ENCODE assay signal across 8 cellular contexts in genomic region chr16:83878838-83879237, GRCh38. TPM values are rescaled to one million over a fixed set of nuclear protein-coding genes. Genes with fewer than 3 reads are reported as not detected.
DNase-seq lines count a peak whose midpoint lies in the region; ATAC-seq, FAIRE-seq and TF ChIP-seq lines count a peak whose summit lies in the region.

No MANE protein-coding gene starts in this region.

- H2BK120ac ChIP-seq in H1 (replicated peaks; ENCODE audit: low read depth, low read length): no peak overlapping the region

- TF ChIP-seq POLR2A in H1 (IDR thresholded peaks at IDR 0.05; ENCODE audit: control extremely low read depth in 1 of 2, low read depth in 2 of 2, low read length in 2 of 2): no peak
- no peak for TF ChIP-seq POLR2A in GM12892 (IDR thresholded peaks at IDR 0.05; ENCODE audit: low read depth, low read length)

- H3K27ac ChIP-seq in H1 (ENCODE audit: low read depth, low read length): no peak overlapping the region

- H2AK5ac ChIP-seq in H1 (ENCODE audit: low read depth, low read length): no peak overlapping the region

- H3K23ac ChIP-seq in H1 (ENCODE audit: insufficient read length): no peak overlapping the region

- H2AFZ ChIP-seq in H1 (ENCODE audit: low read length): no peak overlapping the region

- POLR2A ChIA-PET in H1 (lab: Charles Lee; ENCODE audit: partially characterized antibody): no interaction called here

- ATAC-seq in omental fat pad (ENCODE audit: low FRiP score) (no peak), HG03469 (IDR thresholded peaks at IDR 0.05; ENCODE audit: unreplicated experiment) (no peak)

- no peak overlapping the region for H2BK5ac ChIP-seq in H1 (ENCODE audit: low read depth, low read length)

- no peaks in the 10 kb centered on the region for H3K79me2 ChIP-seq in H1 (ENCODE audit: control insufficient read depth in 1 of 2, insufficient read depth in 2 of 2, low read length in 2 of 2)

- TF ChIP-seq RAD21 in H1 (IDR thresholded peaks at IDR 0.05 in 1 of 2, conservative IDR thresholded peaks at IDR 0.05 in 1 of 2; ENCODE audit: low read depth in 2 of 2, low read length in 2 of 2): peak; percentile 89 to 90

- H4K5ac ChIP-seq in H1 (ENCODE audit: insufficient read length, low read depth, low read length): peak overlapping the region; percentile 38

- H3K56ac ChIP-seq in H1 (replicated peaks; ENCODE audit: insufficient read length, low read depth, low read length): no peak overlapping the region

- WGBS in H1 (ENCODE audit: extremely low coverage in 1 of 2, insufficient coverage in 1 of 2, insufficient read length in 1 of 2, insufficient replicate concordance in 2 of 2, low coverage in 1 of 2, low lambda C conversion rate in 2 of 2, missing lambda C conversion rate in 1 of 2), 2 experiments: 57% methylated on average over 6 of the region's 6 CpGs; no CpG with 5 or more reads in 1 of the 2 experiments

- H2BK15ac ChIP-seq in H1 (ENCODE audit: low read length): no peak overlapping the region

- H3K4me3 ChIP-seq in H1 (ENCODE audit: extremely low read depth in 1 of 4, insufficient read depth in 2 of 4, low read depth in 3 of 4, low read length in 4 of 4): no peak overlapping the region

- H3K27me3 ChIP-seq in H1 (replicated peaks in 1 of 4; ENCODE audit: control insufficient read depth in 3 of 4, extremely low read depth in 1 of 4, insufficient read depth in 3 of 4, low read length in 3 of 4): no peaks in the 10 kb centered on the region

- peaks cover 0 to 3% (median 0%) of the 10 kb centered on the region in 4 experiments; a peak in 1 of 7 replicates for H3K4me1 ChIP-seq in H1 (replicated peaks in 1 of 4; ENCODE audit: control insufficient read depth in 3 of 4, insufficient read depth in 4 of 4, low read length in 3 of 4)

- no peak overlapping the region for H2BK12ac ChIP-seq in H1 (ENCODE audit: low read depth, low read length)

- H4K91ac ChIP-seq in H1 (replicated peaks; ENCODE audit: insufficient read length, low read length): no peak overlapping the region

- peak in 2 of 3 experiments; percentile 46 to 65; a peak in 2 of 4 replicates for TF ChIP-seq CTCF in H1 (IDR thresholded peaks at IDR 0.05; ENCODE audit: control extremely low read depth in 1 of 3, insufficient read depth in 1 of 3, low read depth in 1 of 3, low read length in 3 of 3)
- TF ChIP-seq CTCF in omental fat pad (IDR thresholded peaks at IDR 0.05): no peak

- H3K36me3 ChIP-seq in H1 (ENCODE audit: control insufficient read depth in 2 of 4, insufficient read depth in 4 of 4, low read length in 3 of 4): no peaks in the 10 kb centered on the region

- H3K4ac ChIP-seq in H1 (replicated peaks; ENCODE audit: insufficient read length, low read depth, low read length): no peak overlapping the region

- H4K8ac ChIP-seq in H1 (ENCODE audit: extremely low read depth, insufficient read depth, low read length): no peak overlapping the region

- H3K79me1 ChIP-seq in H1 (ENCODE audit: low read depth, low read length): no peaks in the 10 kb centered on the region

- H4K20me1 ChIP-seq in H1 (replicated peaks in 1 of 2; ENCODE audit: control insufficient read depth in 1 of 2, insufficient read depth in 2 of 2, low read length in 2 of 2): no peaks in the 10 kb centered on the region

- H3K4me2 ChIP-seq in H1 (ENCODE audit: insufficient read depth in 1 of 2, low read depth in 2 of 2, low read length in 2 of 2): no peak overlapping the region

- peak; percentile 78 for DNase-seq in ELR (ENCODE audit: low read depth)
- peak; percentile 47 for DNase-seq in NCI-H2227 (lab: John Stamatoyannopoulos, UW; ENCODE audit: unreplicated experiment)
- DNase-seq in H1 (ENCODE audit: low read depth in 1 of 2, low spot score in 2 of 2): no peak
- DNase-seq in pons (ENCODE audit: low spot score): peak; percentile 69
- DNase-seq in omental fat pad (ENCODE audit: low spot score): no peak
- no peak for DNase-seq in GM12892 (ENCODE audit: insufficient read length)
- no peak for DNase-seq in activated CD4-positive, alpha-beta T cell treated with anti-CD3 and anti-CD28 coated beads for 4 hours

- H3K23me2 ChIP-seq in H1 (ENCODE audit: low read depth, low read length): no peaks in the 10 kb centered on the region

- TF ChIP-seq EP300 in H1 (IDR thresholded peaks at IDR 0.05; ENCODE audit: borderline replicate concordance in 1 of 2, low read depth in 2 of 2, low read length in 2 of 2): no peak

- H3K14ac ChIP-seq in H1 (ENCODE audit: insufficient read length): no peak overlapping the region

- H3K9me3 ChIP-seq in H1 (ENCODE audit: insufficient read depth in 2 of 2, low read depth in 1 of 2, low read length in 1 of 2): no peaks in the 10 kb centered on the region

- CTCF ChIA-PET in H1 (lab: Charles Lee; ENCODE audit: partially characterized antibody): interaction anchor here (0.9 to 1.7 kb wide), 2 partner anchors 29 to 52 kb away, joined by 3 to 23 read pairs; no protein-coding TSS in a partner anchor

- no peak overlapping the region for H3K9ac ChIP-seq in H1 (replicated peaks in 1 of 4; ENCODE audit: extremely low read depth in 1 of 4, low read depth in 3 of 4, low read length in 3 of 4)

- peak overlapping the region; percentile 95; the same call in 1 of the 2 replicates for H3K18ac ChIP-seq in H1 (ENCODE audit: extremely low read depth, low read length)

- no peak overlapping the region for H2BK20ac ChIP-seq in H1 (ENCODE audit: low read length)

- FAIRE-seq in H1 (lab: Jason Lieb, UNC): peak; percentile 55
- FAIRE-seq in GM12892 (lab: Jason Lieb, UNC): no peak

TF ChIP-seq in H1, 55 proteins besides CTCF, POLR2A, EP300 and RAD21 (continues in another document):
- TF ChIP-seq CBX5 (IDR thresholded peaks at IDR 0.05; ENCODE audit: low read depth, low read length): no peak
- TF ChIP-seq JUND (IDR thresholded peaks at IDR 0.05; ENCODE audit: low read length): no peak
- no peak for TF ChIP-seq CTBP2 (IDR thresholded peaks at IDR 0.05; ENCODE audit: borderline replicate concordance, insufficient read depth, insufficient read length, low read length)
- no peak for TF ChIP-seq TCF12 (IDR thresholded peaks at IDR 0.05; ENCODE audit: low read depth, low read length)
- TF ChIP-seq EZH2 (IDR thresholded peaks at IDR 0.05; ENCODE audit: low read depth, low read length, severe bottlenecking): no peak
- no peak for TF ChIP-seq SRF (IDR thresholded peaks at IDR 0.05; ENCODE audit: low read depth, low read length)
- TF ChIP-seq TEAD4 (IDR thresholded peaks at IDR 0.05; ENCODE audit: low read depth, low read length): peak; percentile 64; the same call in 1 of the 2 replicates

RNA-seq across cellular contexts. Expression of gene MLYCD, which starts 20.1 kb away (rescaled TPM):
- total RNA-seq in H1 (2021; fragmentation: NEBNext Ultra II Directional; extraction: Animal tissue kit (Norgen Biotek cat#: 25700)): 5.8 and 7.0 TPM in 2 replicates
- polyA plus RNA-seq in H1 (2011; rRNA removed): 3.7 and 4.6 TPM in 2 replicates
- 3.9 TPM for polyA plus RNA-seq in H1 (2011; cell fraction: cytosol; rRNA removed)
- polyA plus RNA-seq in H1 (2011; cell fraction: nucleus; rRNA removed): 12.8 TPM
- 3.2 to 3.9 TPM (median 3.6 TPM) in 4 replicates for polyA plus RNA-seq in H1 (2012, experiment 1 of 2)
- 1.7 TPM for polyA plus RNA-seq in H1 (2012, experiment 2 of 2)
- polyA plus RNA-seq in H1 (2013, experiment 1 of 2): 3.0 TPM
- 2.4 TPM for polyA plus RNA-seq in H1 (2013, experiment 2 of 2)
- 18.3 and 19.3 TPM in 2 replicates for polyA minus RNA-seq in H1 (2011; rRNA and poly(A)+ RNA removed)
- polyA minus RNA-seq in H1 (2011; cell fraction: cytosol; rRNA and poly(A)+ RNA removed): 6.3 TPM
- 26.2 TPM for polyA minus RNA-seq in H1 (2011; cell fraction: nucleus; rRNA and poly(A)+ RNA removed)
- total RNA-seq in omental fat pad: 10 to 100 TPM in 2 of 4 donors, 1 to 10 TPM in 2; 8.4 to 17.8 (median 10.6) TPM
- 1.9 TPM for polyA plus RNA-seq in GM12892 (2012; ENCODE audit: missing spikeins)

Comparison
In these comparisons a context has a peak if more than half of its experiments do, and no peak if none do; other contexts are left out.
1. DNase-seq: peak in ELR (single experiment), NCI-H2227 (single experiment) and pons (single experiment); none in H1 (0 of 2), omental fat pad (single experiment), GM12892 (single experiment) and activated CD4-positive, alpha-beta T cell treated with anti-CD3 and anti-CD28 coated beads for 4 hours (0 of 2).
2. CTCF ChIP-seq: peak in H1 (2 of 3); none in omental fat pad (0 of 3).